Comparison of ENCODE assay signal across 23 cellular contexts in genomic region chr1:63634471-63634870, GRCh38. TPM values are rescaled to one million over a fixed set of nuclear protein-coding genes. Genes with fewer than 3 reads are reported as not detected.
A peak's percentile ranks its signal among the peaks of the same experiment; 100 is the strongest.
DNase-seq lines count a peak whose midpoint lies in the region; ATAC-seq and TF ChIP-seq lines count a peak whose summit lies in the region.
"Had no signal": no experiment of that assay in that cellular context is flagged by ENCODE, and none has a peak within 500 bp of the region (broad histone marks: within the 10 kb centered on the region; RNA-seq: fewer than 3 reads in every experiment).

No MANE protein-coding gene starts in this region.

- H4K8ac ChIP-seq in neuronal stem cell (ENCODE audit: low read depth, low read length): no peak overlapping the region

- H3K9me3 ChIP-seq in neuronal stem cell (replicated peaks in 1 of 2; ENCODE audit: control insufficient read depth in 2 of 2, insufficient read depth in 1 of 2, low read depth in 1 of 2, low read length in 2 of 2): no peaks in the 10 kb centered on the region
- no peaks in the 10 kb centered on the region for H3K9me3 ChIP-seq in SJCRH30 (replicated peaks)
- H3K9me3 ChIP-seq in esophagus muscularis mucosa: no peaks in the 10 kb centered on the region
- H3K9me3 ChIP-seq: BLaER1 had no signal

- no peak overlapping the region for H2AK5ac ChIP-seq in neuronal stem cell (ENCODE audit: low read depth, low read length)

- peak overlapping the region; percentile 45 for H3K27ac ChIP-seq in neuronal stem cell (replicated peaks; ENCODE audit: low read length)
- H3K27ac ChIP-seq in SJCRH30: no peak overlapping the region
- H3K27ac ChIP-seq in esophagus muscularis mucosa (replicated peaks in 1 of 4): no peak overlapping the region
- H3K27ac ChIP-seq: BLaER1, HL-60, RWPE1 had no signal

- H3K4me3 Mint-ChIP-seq in activated CD4-positive, alpha-beta T cell treated with anti-CD3 and anti-CD28 coated beads, Interleukin-2, amount 10 ng/mL, durations not matched to agents 7 days and 5 days: no peak overlapping the region
- H3K4me3 Mint-ChIP-seq: CD8-positive, alpha-beta T cell; GM23338 had no signal

- no peak for TF ChIP-seq EP300 in esophagus muscularis mucosa (IDR thresholded peaks at IDR 0.05)

- peaks cover 3 to 4% of the 10 kb centered on the region in 2 donors for H3K4me1 ChIP-seq in neuronal stem cell (ENCODE audit: control insufficient read depth in 2 of 2, insufficient read depth in 1 of 2, low read depth in 1 of 2, low read length in 2 of 2)
- H3K4me1 ChIP-seq in SJCRH30: peaks cover 12% of the 10 kb centered on the region
- no peaks in the 10 kb centered on the region for H3K4me1 ChIP-seq in esophagus muscularis mucosa

- H3K4me2 ChIP-seq in neuronal stem cell (ENCODE audit: insufficient read depth, low read length, poor library complexity, severe bottlenecking): no peak overlapping the region
- H3K4me2 ChIP-seq: BLaER1, GM23338 had no signal

- no peak for ATAC-seq in activated naive CD4-positive, alpha-beta T cell treated with anti-CD3 and anti-CD28 coated beads, Interleukin-2, amount 50 U/mL, for 72 hours
- ATAC-seq: CD8-positive, alpha-beta T cell; GM23338; HCT116; PC-3 had no signal

- peaks cover 16% of the 10 kb centered on the region for H3K4me1 Mint-ChIP-seq in activated CD4-positive, alpha-beta T cell treated with anti-CD3 and anti-CD28 coated beads, Interleukin-2, amount 10 ng/mL, durations not matched to agents 7 days and 5 days
- H3K4me1 Mint-ChIP-seq: GM23338 had no signal

- H3K9ac ChIP-seq in neuronal stem cell (ENCODE audit: low read depth, low read length, poor library complexity): no peak overlapping the region
- H3K9ac ChIP-seq: BLaER1 had no signal

- H2BK12ac ChIP-seq in neuronal stem cell (ENCODE audit: low read length): no peak overlapping the region

- CTCF ChIA-PET in activated CD4-positive, alpha-beta T cell treated with anti-CD3 and anti-CD28 coated beads, Interleukin-2, amount 10 ng/mL, durations not matched to agents 7 days and 5 days (lab: Charles Lee): no interaction called here

- DNase-seq in AG10803 (ENCODE audit: low read depth) (peak; percentile 22), amniotic epithelial cell (ENCODE audit: low read depth) (peak; percentile 31), islet precursor cell (peak; percentile 22), neuronal stem cell (ENCODE audit: low spot score) (no peak), SJCRH30 (no peak), esophagus muscularis mucosa (ENCODE audit: extremely low spot score) (no peak)
- no peak for DNase-seq in activated CD4-positive, alpha-beta T cell treated with anti-CD3 and anti-CD28 coated beads, Interleukin-2, amount 10 ng/mL, durations not matched to agents 7 days and 5 days
- DNase-seq in activated naive CD4-positive, alpha-beta T cell treated with anti-CD3 and anti-CD28 coated beads, Interleukin-2, amount 50 U/mL, for 72 hours (ENCODE audit: low spot score in 2 of 2): no peak
- DNase-seq: CD8-positive, alpha-beta T cell; DMS53; EL; NCI-H1092 treated with DMSO at 0.1 percent for 48 hours; NCI-H146; NCI-H2081; NCI-H510A treated with DMSO at 0.1 percent for 48 hours; NCI-H82; PC-3; SIG-M5 had no signal

- H3K4ac ChIP-seq in neuronal stem cell (ENCODE audit: low read length): no peak overlapping the region

- TF ChIP-seq CTCF in AG10803 (conservative IDR thresholded peaks at IDR 0.05; ENCODE audit: low read length) (no peak), esophagus muscularis mucosa (IDR thresholded peaks at IDR 0.05) (no peak)

- intact Hi-C loops in esophagus muscularis mucosa (cut with DNase I): no loop called here

- H3K27me3 ChIP-seq in neuronal stem cell (ENCODE audit: control insufficient read depth in 3 of 3, insufficient read depth in 3 of 3, low read depth in 1 of 3, low read length in 3 of 3) (no peaks in the 10 kb centered on the region), SJCRH30 (no peaks in the 10 kb centered on the region), esophagus muscularis mucosa (no peaks in the 10 kb centered on the region)
- H3K27me3 ChIP-seq: BLaER1 had no signal

- no peak overlapping the region for H3K14ac ChIP-seq in neuronal stem cell (ENCODE audit: low read length)

- no peaks in the 10 kb centered on the region for H3K79me1 ChIP-seq in neuronal stem cell (ENCODE audit: low read depth, low read length)

- no peak for TF ChIP-seq POLR2A in esophagus muscularis mucosa (IDR thresholded peaks at IDR 0.05; ENCODE audit: low read depth)

- H3K36me3 ChIP-seq in neuronal stem cell (replicated peaks in 1 of 2; ENCODE audit: control insufficient read depth in 2 of 2, insufficient read depth in 2 of 2, low read length in 2 of 2) (peaks cover 0 to 3% of the 10 kb centered on the region in 2 donors), SJCRH30 (peaks cover 27% of the 10 kb centered on the region), esophagus muscularis mucosa (peaks cover 24 to 77% (median 66%) of the 10 kb centered on the region in 4 donors)

- H3K4me3 ChIP-seq in AG10803 (ENCODE audit: low read length) (no peak overlapping the region), neuronal stem cell (ENCODE audit: low read length in 2 of 2) (no peak overlapping the region), SJCRH30 (no peak overlapping the region), esophagus muscularis mucosa (no peak overlapping the region)
- H3K4me3 ChIP-seq: BLaER1, GM23338 had no signal

- no peak overlapping the region for H4K91ac ChIP-seq in neuronal stem cell (ENCODE audit: low read depth, low read length, poor library complexity)

- H3K18ac ChIP-seq in neuronal stem cell (ENCODE audit: low read length): no peak overlapping the region

- no peaks in the 10 kb centered on the region for H3K27me3 Mint-ChIP-seq in activated CD4-positive, alpha-beta T cell treated with anti-CD3 and anti-CD28 coated beads, Interleukin-2, amount 10 ng/mL, durations not matched to agents 7 days and 5 days

- no peak overlapping the region for H2AFZ ChIP-seq in neuronal stem cell (ENCODE audit: low read length)
- H2AFZ ChIP-seq: GM23338 had no signal

- H2BK15ac ChIP-seq in neuronal stem cell (ENCODE audit: low read length): no peak overlapping the region

- no peaks in the 10 kb centered on the region for H3K9me3 Mint-ChIP-seq in activated CD4-positive, alpha-beta T cell treated with anti-CD3 and anti-CD28 coated beads, Interleukin-2, amount 10 ng/mL, durations not matched to agents 7 days and 5 days
- H3K9me3 Mint-ChIP-seq in activated naive CD4-positive, alpha-beta T cell treated with anti-CD3 and anti-CD28 coated beads, Interleukin-2, amount 50 U/mL, for 72 hours: no peaks in the 10 kb centered on the region
- H3K9me3 Mint-ChIP-seq: CD8-positive, alpha-beta T cell; GM23338 had no signal

- POLR2A ChIA-PET in activated CD4-positive, alpha-beta T cell treated with anti-CD3 and anti-CD28 coated beads, Interleukin-2, amount 10 ng/mL, durations not matched to agents 7 days and 5 days (lab: Charles Lee): no interaction called here

- no CpG with 5 or more reads among the region's 4 CpGs for WGBS in neuronal stem cell (ENCODE audit: extremely low coverage in 2 of 2, insufficient read length in 2 of 2, insufficient replicate concordance in 1 of 2), 2 donors
- 96% methylated on average over 4 of the region's 4 CpGs for WGBS in esophagus muscularis mucosa

- H3K23ac ChIP-seq in neuronal stem cell (ENCODE audit: low read depth, low read length, poor library complexity): no peak overlapping the region

- no peak overlapping the region for H2BK120ac ChIP-seq in neuronal stem cell (ENCODE audit: low read depth, low read length)

- no peak overlapping the region for H2BK5ac ChIP-seq in neuronal stem cell (ENCODE audit: low read length)

- H3K36me3 Mint-ChIP-seq in activated CD4-positive, alpha-beta T cell treated with anti-CD3 and anti-CD28 coated beads, Interleukin-2, amount 10 ng/mL, durations not matched to agents 7 days and 5 days (ENCODE audit: low read depth): peaks cover 25% of the 10 kb centered on the region
- peaks cover 34 to 41% of the 10 kb centered on the region in 2 donors for H3K36me3 Mint-ChIP-seq in activated naive CD4-positive, alpha-beta T cell treated with anti-CD3 and anti-CD28 coated beads, Interleukin-2, amount 50 U/mL, for 72 hours

- no peak overlapping the region for H3K27ac Mint-ChIP-seq in activated CD4-positive, alpha-beta T cell treated with anti-CD3 and anti-CD28 coated beads, Interleukin-2, amount 10 ng/mL, durations not matched to agents 7 days and 5 days
- H3K27ac Mint-ChIP-seq in activated naive CD4-positive, alpha-beta T cell treated with anti-CD3 and anti-CD28 coated beads, Interleukin-2, amount 50 U/mL, for 72 hours: peak overlapping the region in 1 of 2 donors; percentile 25
- H3K27ac Mint-ChIP-seq: CD8-positive, alpha-beta T cell; GM23338 had no signal

RNA-seq across cellular contexts. Expression of gene PGM1, which starts 41.3 kb away (rescaled TPM):
- 7.3 TPM for polyA plus RNA-seq in neuronal stem cell (2013, experiment 1 of 2)
- 7.1 TPM for polyA plus RNA-seq in neuronal stem cell (2013, experiment 2 of 2)
- 10 to 100 TPM; 37.0 to 38.7 TPM for total RNA-seq in activated CD4-positive, alpha-beta T cell treated with anti-CD3 and anti-CD28 coated beads, Interleukin-2, amount 10 ng/mL, durations not matched to agents 7 days and 5 days
- 91.1 and 97.1 TPM in 2 replicates for total RNA-seq in SJCRH30 (2014; rRNA removed; shearing (Covaris generic))
- total RNA-seq in activated naive CD4-positive, alpha-beta T cell treated with anti-CD3 and anti-CD28 coated beads, Interleukin-2, amount 50 U/mL, for 72 hours: 10 to 100 TPM; 14.0 to 52.1 TPM
- total RNA-seq in esophagus muscularis mucosa: 10 to 100 TPM; 49.4 to 73.9 (median 61.5) TPM

Comparison
In these comparisons a context has a peak if more than half of its experiments do, and no peak if none do; other contexts are left out.
1. DNase-seq: peak in AG10803 (single experiment), amniotic epithelial cell (single experiment) and islet precursor cell (single experiment); none in neuronal stem cell (single experiment), activated CD4-positive, alpha-beta T cell treated with anti-CD3 and anti-CD28 coated beads, Interleukin-2, amount 10 ng/mL, durations not matched to agents 7 days and 5 days (single experiment), SJCRH30 (0 of 2), activated naive CD4-positive, alpha-beta T cell treated with anti-CD3 and anti-CD28 coated beads, Interleukin-2, amount 50 U/mL, for 72 hours (0 of 2) and esophagus muscularis mucosa (single experiment).